Comparison of ENCODE assay signal across 33 cellular contexts in genomic region chr13:98228661-98229349, GRCh38. TPM values are rescaled to one million over a fixed set of nuclear protein-coding genes. Genes with fewer than 3 reads are reported as not detected.
DNase-seq lines count a peak whose midpoint lies in the region; ATAC-seq and TF ChIP-seq lines count a peak whose summit lies in the region.
"Had no signal": no experiment of that assay in that cellular context is flagged by ENCODE, and none has a peak within 500 bp of the region (broad histone marks: within the 10 kb centered on the region; RNA-seq: fewer than 3 reads in every experiment).

No MANE protein-coding gene starts in this region.

- H3K27ac Mint-ChIP-seq in HFFc6 = peak overlapping the region; percentile 42
- H3K27ac Mint-ChIP-seq: activated CD4-positive, alpha-beta T cell treated with anti-CD3 and anti-CD28 coated beads, Interleukin-2, amount 10 ng/mL, durations not matched to agents 24 days and 14 days; natural killer cell had no signal

- peak overlapping the region; percentile 6 for H3K4me3 Mint-ChIP-seq in HFFc6
- H3K4me3 Mint-ChIP-seq: activated CD4-positive, alpha-beta T cell treated with anti-CD3 and anti-CD28 coated beads, Interleukin-2, amount 10 ng/mL, durations not matched to agents 24 days and 14 days; natural killer cell had no signal

- DNase-seq in AG09319 (ENCODE audit: extremely low read depth, low read depth) = peak; percentile 16
- peak; percentile 78 for DNase-seq in HFFc6
- peak; percentile 28 for DNase-seq in dedifferentiated amniotic fluid mesenchymal stem cell (ENCODE audit: extremely low spot score)
- no peak for DNase-seq in ACHN
- DNase-seq: activated CD4-positive, alpha-beta T cell treated with anti-CD3 and anti-CD28 coated beads, Interleukin-2, amount 10 ng/mL, durations not matched to agents 24 days and 14 days; activated naive CD4-positive, alpha-beta T cell; activated T-cell treated with anti-CD3 and anti-CD28 coated beads, Interleukin-2, amount 50 U/mL, for 48 hours; adrenal gland; DMS153; effector memory CD4-positive, alpha-beta T cell; left ventricle myocardium inferior; natural killer cell; NCI-H1092 treated with DMSO at 0.1 percent for 48 hours; NCI-H187 treated with DMSO at 0.1 percent for 48 hours; NCI-H2171 treated with DMSO at 0.1 percent for 48 hours; NCI-H510A treated with DMSO at 0.1 percent for 48 hours; NK-92 treated with Interleukin-12 subunit alpha and Interleukin-12 subunit beta, amount 100 ng/mL, for 24 hours; Peyer's patch; SIG-M5; stimulated activated CD4-positive, alpha-beta T cell treated with anti-CD3 and anti-CD28 coated beads, Interleukin-4, amount 100 ng/mL, for 1 hour had no signal

- in situ Hi-C loops in ACHN (cut with HindIII; ENCODE audit: low pct_ligation_motif_present, low pct_unique_long_range_greater_than_20kb, low sequenced_read_pairs) = no loop called here

- peak overlapping the region in 1 of 2 donors; percentile 31 for H3K27ac ChIP-seq in liver (ENCODE audit: low read depth in 1 of 2, low read length in 2 of 2)
- H3K27ac ChIP-seq: adrenal gland, BLaER1, gastroesophageal sphincter, hepatocyte, left ventricle myocardium inferior, Peyer's patch had no signal

- TF ChIP-seq CTCF in AG09319 (IDR thresholded peaks at IDR 0.05; ENCODE audit: low read depth, low read length) (no peak), HFFc6 (IDR thresholded peaks at IDR 0.05) (no peak), liver (IDR thresholded peaks at IDR 0.05; ENCODE audit: low read depth, low read length, missing input control) (no peak)

- no peak overlapping the region for H3K9ac ChIP-seq in liver (ENCODE audit: low read depth in 1 of 2, low read length in 2 of 2)
- H3K9ac ChIP-seq: BLaER1 had no signal

- H3K9me3 ChIP-seq in liver (ENCODE audit: control insufficient read depth in 4 of 4, low read length in 3 of 4) = no peaks in the 10 kb centered on the region
- H3K9me3 ChIP-seq: adrenal gland, gastroesophageal sphincter had no signal

- no peaks in the 10 kb centered on the region for H3K36me3 ChIP-seq in liver (ENCODE audit: control insufficient read depth in 4 of 4, insufficient read depth in 3 of 4, low read depth in 1 of 4, low read length in 3 of 4)
- H3K36me3 ChIP-seq: adrenal gland, gastroesophageal sphincter, left ventricle myocardium inferior, Peyer's patch had no signal

- peaks cover 7 to 27% (median 14%) of the 10 kb centered on the region in 4 donors for H3K4me1 ChIP-seq in liver (ENCODE audit: control insufficient read depth in 4 of 4, insufficient read depth in 4 of 4, low read length in 3 of 4)
- H3K4me1 ChIP-seq: Peyer's patch had no signal

- ATAC-seq in HG02885 (IDR thresholded peaks at IDR 0.05; ENCODE audit: poor library complexity, unreplicated experiment) (no peak), GM19463 (IDR thresholded peaks at IDR 0.05; ENCODE audit: unreplicated experiment) (no peak), GM18909 (IDR thresholded peaks at IDR 0.05; ENCODE audit: poor library complexity, unreplicated experiment) (no peak)
- ATAC-seq: gastroesophageal sphincter, natural killer cell had no signal

- 38% methylated on average over 3 of the region's 3 CpGs for WGBS in liver

- peaks cover 6% of the 10 kb centered on the region; the same call in 1 of the 2 replicates for H3K9me3 Mint-ChIP-seq in HFFc6
- H3K9me3 Mint-ChIP-seq: activated CD4-positive, alpha-beta T cell treated with anti-CD3 and anti-CD28 coated beads, Interleukin-2, amount 10 ng/mL, durations not matched to agents 24 days and 14 days; natural killer cell had no signal

- no peak overlapping the region for H3K4me3 ChIP-seq in liver (ENCODE audit: low read depth in 1 of 3, low read length in 3 of 3)
- H3K4me3 ChIP-seq: adrenal gland, BLaER1, gastroesophageal sphincter, hepatocyte, left ventricle myocardium inferior, Peyer's patch had no signal

- H3K4me1 Mint-ChIP-seq in HFFc6 (ENCODE audit: low read depth) = peaks cover 50% of the 10 kb centered on the region
- H3K4me1 Mint-ChIP-seq: activated CD4-positive, alpha-beta T cell treated with anti-CD3 and anti-CD28 coated beads, Interleukin-2, amount 10 ng/mL, durations not matched to agents 24 days and 14 days; natural killer cell had no signal

- H3K27me3 Mint-ChIP-seq in HFFc6 (ENCODE audit: insufficient read depth) = peaks cover 3% of the 10 kb centered on the region; the same call in 1 of the 2 replicates

- no peak for TF ChIP-seq RAD21 in liver (IDR thresholded peaks at IDR 0.05)

- H3K27me3 ChIP-seq in liver (ENCODE audit: control insufficient read depth in 4 of 4, insufficient read depth in 4 of 4, low read length in 3 of 4) = no peaks in the 10 kb centered on the region
- H3K27me3 ChIP-seq: adrenal gland, BLaER1, gastroesophageal sphincter, hepatocyte, Peyer's patch had no signal

- H3K36me3 Mint-ChIP-seq in HFFc6 (ENCODE audit: low read depth) = peaks cover 44% of the 10 kb centered on the region
- H3K36me3 Mint-ChIP-seq: natural killer cell had no signal

TF ChIP-seq in liver, 16 proteins besides CTCF, POLR2A, EP300 and RAD21:
- TF ChIP-seq HNF4A (conservative IDR thresholded peaks at IDR 0.05) (peak; percentile 51 to 60), JUND (IDR thresholded peaks at IDR 0.05) (peak in 1 of 2 donors; percentile 30), FOXA1 (IDR thresholded peaks at IDR 0.05) (no peak), FOXA2 (IDR thresholded peaks at IDR 0.05) (peak; percentile 48), GABPA (IDR thresholded peaks at IDR 0.05 in 1 of 2, conservative IDR thresholded peaks at IDR 0.05 in 1 of 2) (no peak), HNF4G (IDR thresholded peaks at IDR 0.05) (no peak), REST (IDR thresholded peaks at IDR 0.05) (no peak)
TF ChIP-seq in liver: peak in this region for 3.

RNA-seq across cellular contexts. Expression of gene RNF113B, which starts 51.7 kb away (rescaled TPM):
- total RNA-seq in HFFc6 (2021; fragmentation: NEBNext Ultra II Directional; extraction: Animal tissue kit (Norgen Biotek cat#: 25700)) = not detected
- total RNA-seq in liver = not detected
- under 1 TPM in 1 of 2 donors, not detected in 1; 0.64 TPM for polyA plus RNA-seq in liver
- total RNA-seq: A172; activated CD4-positive, alpha-beta T cell treated with anti-CD3 and anti-CD28 coated beads, Interleukin-2, amount 10 ng/mL, durations not matched to agents 24 days and 14 days; epithelial cell of proximal tubule; G401; gastroesophageal sphincter; hepatocyte; left ventricle myocardium inferior; M059J; mononuclear cell; natural killer cell; omental fat pad; Peyer's patch had no signal
